ENCODE assay signal across 1 cellular context in the genomic region with DNA sequence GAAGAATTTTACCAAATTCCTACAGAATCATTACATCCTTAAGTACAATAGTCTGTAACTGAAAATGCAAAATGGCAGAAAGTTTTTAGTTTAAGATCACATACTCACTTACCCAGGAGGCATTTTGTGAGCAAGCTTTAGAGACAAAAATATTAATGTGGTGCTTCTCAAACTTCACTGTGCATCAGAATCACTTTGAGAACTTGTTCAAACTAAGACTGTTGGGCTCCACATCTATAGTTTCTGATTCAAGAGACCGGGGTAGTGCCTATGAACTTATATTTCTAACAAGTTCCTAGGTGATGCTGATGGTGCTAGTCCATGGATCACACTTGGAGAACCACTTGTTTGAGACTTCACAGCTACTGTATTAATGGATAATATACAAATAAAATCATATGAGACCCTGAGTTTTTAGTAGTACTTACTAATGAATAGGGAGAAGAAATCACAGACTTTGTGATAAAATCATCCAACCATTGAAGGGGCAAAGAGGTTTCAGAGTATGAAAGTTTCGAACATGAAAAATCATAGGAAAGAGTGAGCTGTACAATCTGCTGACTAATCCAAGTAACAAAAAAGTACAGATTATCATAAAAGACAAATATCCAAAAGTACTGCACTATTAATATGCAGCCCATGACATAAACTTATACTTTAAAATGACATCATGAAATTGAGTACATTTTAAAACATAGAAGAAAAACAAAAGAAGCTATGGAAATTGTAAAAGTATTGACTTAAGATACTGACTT.
TF ChIP-seq lines count a peak whose summit lies in the region.

No MANE protein-coding gene starts in this region.

TF ChIP-seq in A549, 52 proteins besides CTCF, POLR2A, EP300 and RAD21 (continued from another document):
- TF ChIP-seq BHLHE40 (IDR thresholded peaks at IDR 0.05; ENCODE audit: low read depth, low read length) (no peak), RNF2 (IDR thresholded peaks at IDR 0.05; ENCODE audit: borderline replicate concordance, low read depth) (no peak), CHD2 (IDR thresholded peaks at IDR 0.05; ENCODE audit: low read length, partially characterized antibody) (no peak), CBX2 (IDR thresholded peaks at IDR 0.05; ENCODE audit: borderline replicate concordance, low read depth) (no peak), REST (IDR thresholded peaks at IDR 0.05) (no peak), CHD4 (IDR thresholded peaks at IDR 0.05; ENCODE audit: borderline replicate concordance) (no peak), JUNB (IDR thresholded peaks at IDR 0.05) (no peak), MAFK (IDR thresholded peaks at IDR 0.05; ENCODE audit: partially characterized antibody) (no peak)
- TF ChIP-seq, protein P1, sequence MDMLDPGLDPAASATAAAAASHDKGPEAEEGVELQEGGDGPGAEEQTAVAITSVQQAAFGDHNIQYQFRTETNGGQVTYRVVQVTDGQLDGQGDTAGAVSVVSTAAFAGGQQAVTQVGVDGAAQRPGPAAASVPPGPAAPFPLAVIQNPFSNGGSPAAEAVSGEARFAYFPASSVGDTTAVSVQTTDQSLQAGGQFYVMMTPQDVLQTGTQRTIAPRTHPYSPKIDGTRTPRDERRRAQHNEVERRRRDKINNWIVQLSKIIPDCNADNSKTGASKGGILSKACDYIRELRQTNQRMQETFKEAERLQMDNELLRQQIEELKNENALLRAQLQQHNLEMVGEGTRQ (IDR thresholded peaks at IDR 0.05): no peak
- TF ChIP-seq, protein P2, sequence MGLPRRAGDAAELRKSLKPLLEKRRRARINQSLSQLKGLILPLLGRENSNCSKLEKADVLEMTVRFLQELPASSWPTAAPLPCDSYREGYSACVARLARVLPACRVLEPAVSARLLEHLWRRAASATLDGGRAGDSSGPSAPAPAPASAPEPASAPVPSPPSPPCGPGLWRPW (IDR thresholded peaks at IDR 0.05): no peak
